Comparison of ENCODE assay signal across 17 cellular contexts in the genomic region with DNA sequence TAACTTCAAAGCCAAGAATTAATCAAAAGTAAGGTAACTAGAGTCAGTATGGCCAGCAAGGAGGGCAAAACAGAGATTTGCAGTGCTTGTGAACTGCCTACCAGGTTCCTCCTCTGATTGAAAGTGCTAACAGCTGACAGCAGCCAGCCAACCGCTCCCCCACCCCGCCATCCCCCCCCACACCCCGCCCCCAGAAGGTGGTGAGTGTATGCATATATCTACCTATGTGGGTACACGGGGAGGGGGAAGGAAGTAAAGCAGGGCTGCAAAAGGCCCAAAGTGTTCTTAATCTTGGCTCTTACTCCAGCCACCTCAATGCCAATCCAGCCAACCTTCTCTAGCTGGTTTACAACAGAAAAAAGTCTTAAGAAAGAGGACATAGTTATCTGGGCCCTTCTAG. TPM values are rescaled to one million over a fixed set of nuclear protein-coding genes. Genes with fewer than 3 reads are reported as not detected.
DNase-seq lines count a peak whose midpoint lies in the region; ATAC-seq and TF ChIP-seq lines count a peak whose summit lies in the region.
"Had no signal": no experiment of that assay in that cellular context is flagged by ENCODE, and none has a peak within 500 bp of the region (broad histone marks: within the 10 kb centered on the region; RNA-seq: fewer than 3 reads in every experiment).

No MANE protein-coding gene starts in this region.

- no peak overlapping the region for H3K27ac Mint-ChIP-seq in stimulated activated naive CD8-positive, alpha-beta T cell treated with anti-CD3 and anti-CD28 coated beads, Interleukin-15, amount 100 ng/mL, for 72 hours
- peak overlapping the region; percentile 39 for H3K27ac Mint-ChIP-seq in activated T-helper 2 cell treated with anti-CD3 and anti-CD28 coated beads, Interferon-gamma antibody, Interleukin-2, Interleukin-4, amounts not matched to agents 10 μg/mL and 5 μg/mL and 100 μg/mL, durations not matched to agents 14 hours and 24 hours and 36 hours
- H3K27ac Mint-ChIP-seq in mesothelial cell of epicardium (peak overlapping the region; percentile 30), chondrocyte (ENCODE audit: unreplicated experiment) (no peak overlapping the region)
- H3K27ac Mint-ChIP-seq in activated CD8-positive, alpha-beta memory T cell treated with anti-CD3 and anti-CD28 coated beads, Interleukin-2, amount 10 ng/mL, durations not matched to agents 7 days and 5 days, result no peak overlapping the region

- no peaks in the 10 kb centered on the region for H3K27me3 Mint-ChIP-seq in stimulated activated naive CD8-positive, alpha-beta T cell treated with anti-CD3 and anti-CD28 coated beads, Interleukin-15, amount 100 ng/mL, for 72 hours
- no peaks in the 10 kb centered on the region for H3K27me3 Mint-ChIP-seq in activated T-helper 2 cell treated with anti-CD3 and anti-CD28 coated beads, Interferon-gamma antibody, Interleukin-2, Interleukin-4, amounts not matched to agents 10 μg/mL and 5 μg/mL and 100 μg/mL, durations not matched to agents 14 hours and 24 hours and 36 hours (ENCODE audit: low read depth)
- H3K27me3 Mint-ChIP-seq in mesothelial cell of epicardium (ENCODE audit: low read depth) (no peaks in the 10 kb centered on the region), chondrocyte (ENCODE audit: low read depth) (no peaks in the 10 kb centered on the region)
- no peaks in the 10 kb centered on the region for H3K27me3 Mint-ChIP-seq in activated CD8-positive, alpha-beta memory T cell treated with anti-CD3 and anti-CD28 coated beads, Interleukin-2, amount 10 ng/mL, durations not matched to agents 7 days and 5 days

- intact Hi-C loops in activated T-helper 2 cell treated with anti-CD3 and anti-CD28 coated beads, Interferon-gamma antibody, Interleukin-2, Interleukin-4, amounts not matched to agents 10 μg/mL and 5 μg/mL and 100 μg/mL, durations not matched to agents 14 hours and 24 hours and 36 hours (cut with micrococcal nuclease), result loop anchor here (5.0 kb wide), 1 partner anchor 49 kb away; the partner anchor contains the start of gene RAF1

- TF ChIP-seq CTCF in mesothelial cell of epicardium (IDR thresholded peaks at IDR 0.05; ENCODE audit: unreplicated experiment) (no peak), chondrocyte (IDR thresholded peaks at IDR 0.05) (no peak)

- CTCF ChIA-PET in activated CD8-positive, alpha-beta memory T cell treated with anti-CD3 and anti-CD28 coated beads, Interleukin-2, amount 10 ng/mL, durations not matched to agents 7 days and 5 days (lab: Charles Lee), result no interaction called here

- peak; percentile 57 for ATAC-seq in stimulated activated naive CD8-positive, alpha-beta T cell treated with anti-CD3 and anti-CD28 coated beads, Interleukin-15, Interleukin-2, amounts not matched to agents 100 U/mL and 50 U/mL, for 24 hours
- no peak for ATAC-seq in stimulated activated naive CD8-positive, alpha-beta T cell treated with anti-CD3 and anti-CD28 coated beads, Interleukin-15, amount 100 ng/mL, for 72 hours
- ATAC-seq in GM21576 (IDR thresholded peaks at IDR 0.05; ENCODE audit: unreplicated experiment), result no peak
- no peak for ATAC-seq in activated CD8-positive, alpha-beta memory T cell treated with anti-CD3 and anti-CD28 coated beads, Interleukin-2, amount 10 ng/mL, durations not matched to agents 7 days and 5 days
- ATAC-seq: gastroesophageal sphincter had no signal

- peak; percentile 17 for DNase-seq in stimulated activated naive CD8-positive, alpha-beta T cell treated with anti-CD3 and anti-CD28 coated beads, Interleukin-15, Interleukin-2, amounts not matched to agents 100 U/mL and 50 U/mL, for 24 hours
- DNase-seq in stimulated activated naive CD8-positive, alpha-beta T cell treated with anti-CD3 and anti-CD28 coated beads, Interleukin-15, amount 100 ng/mL, for 72 hours, result no peak
- no peak for DNase-seq in activated T-helper 2 cell treated with anti-CD3 and anti-CD28 coated beads, Interferon-gamma antibody, Interleukin-2, Interleukin-4, amounts not matched to agents 10 μg/mL and 5 μg/mL and 100 μg/mL, durations not matched to agents 14 hours and 24 hours and 36 hours (ENCODE audit: low spot score)
- DNase-seq in mesothelial cell of epicardium (ENCODE audit: low spot score in 2 of 2, unreplicated experiment in 2 of 2) (no peak), NOMO-1 treated with dmso at 0.1 percent for 144 hours (lab: John Stamatoyannopoulos, UW; ENCODE audit: unreplicated experiment) (no peak), chondrocyte (ENCODE audit: low spot score) (no peak)
- DNase-seq in activated CD8-positive, alpha-beta memory T cell treated with anti-CD3 and anti-CD28 coated beads, Interleukin-2, amount 10 ng/mL, durations not matched to agents 7 days and 5 days, result no peak
- DNase-seq: effector memory CD4-positive, alpha-beta T cell; esophagus squamous epithelium; kidney; lower lobe of right lung; NCI-H1417; NCI-H510A treated with DMSO at 0.1 percent for 48 hours; RPMI8226; upper lobe of left lung had no signal

- no peak overlapping the region for H3K4me3 Mint-ChIP-seq in stimulated activated naive CD8-positive, alpha-beta T cell treated with anti-CD3 and anti-CD28 coated beads, Interleukin-15, amount 100 ng/mL, for 72 hours
- no peak overlapping the region for H3K4me3 Mint-ChIP-seq in activated T-helper 2 cell treated with anti-CD3 and anti-CD28 coated beads, Interferon-gamma antibody, Interleukin-2, Interleukin-4, amounts not matched to agents 10 μg/mL and 5 μg/mL and 100 μg/mL, durations not matched to agents 14 hours and 24 hours and 36 hours (ENCODE audit: low read depth)
- H3K4me3 Mint-ChIP-seq in mesothelial cell of epicardium (no peak overlapping the region), chondrocyte (ENCODE audit: unreplicated experiment) (no peak overlapping the region)
- H3K4me3 Mint-ChIP-seq in activated CD8-positive, alpha-beta memory T cell treated with anti-CD3 and anti-CD28 coated beads, Interleukin-2, amount 10 ng/mL, durations not matched to agents 7 days and 5 days, result no peak overlapping the region

- no peaks in the 10 kb centered on the region for H3K9me3 Mint-ChIP-seq in stimulated activated naive CD8-positive, alpha-beta T cell treated with anti-CD3 and anti-CD28 coated beads, Interleukin-15, amount 100 ng/mL, for 72 hours
- no peaks in the 10 kb centered on the region for H3K9me3 Mint-ChIP-seq in activated T-helper 2 cell treated with anti-CD3 and anti-CD28 coated beads, Interferon-gamma antibody, Interleukin-2, Interleukin-4, amounts not matched to agents 10 μg/mL and 5 μg/mL and 100 μg/mL, durations not matched to agents 14 hours and 24 hours and 36 hours
- H3K9me3 Mint-ChIP-seq in mesothelial cell of epicardium (no peaks in the 10 kb centered on the region), chondrocyte (ENCODE audit: low read depth) (no peaks in the 10 kb centered on the region)
- no peaks in the 10 kb centered on the region for H3K9me3 Mint-ChIP-seq in activated CD8-positive, alpha-beta memory T cell treated with anti-CD3 and anti-CD28 coated beads, Interleukin-2, amount 10 ng/mL, durations not matched to agents 7 days and 5 days (ENCODE audit: low read depth)

- H3K36me3 Mint-ChIP-seq in activated T-helper 2 cell treated with anti-CD3 and anti-CD28 coated beads, Interferon-gamma antibody, Interleukin-2, Interleukin-4, amounts not matched to agents 10 μg/mL and 5 μg/mL and 100 μg/mL, durations not matched to agents 14 hours and 24 hours and 36 hours (ENCODE audit: low read depth), result peaks cover 53% of the 10 kb centered on the region
- H3K36me3 Mint-ChIP-seq in mesothelial cell of epicardium (peaks cover 23% of the 10 kb centered on the region), chondrocyte (ENCODE audit: low read depth) (peaks cover 19% of the 10 kb centered on the region)
- peaks cover 35% of the 10 kb centered on the region for H3K36me3 Mint-ChIP-seq in activated CD8-positive, alpha-beta memory T cell treated with anti-CD3 and anti-CD28 coated beads, Interleukin-2, amount 10 ng/mL, durations not matched to agents 7 days and 5 days

- peaks cover 34% of the 10 kb centered on the region for H3K4me1 Mint-ChIP-seq in stimulated activated naive CD8-positive, alpha-beta T cell treated with anti-CD3 and anti-CD28 coated beads, Interleukin-15, amount 100 ng/mL, for 72 hours
- H3K4me1 Mint-ChIP-seq in activated T-helper 2 cell treated with anti-CD3 and anti-CD28 coated beads, Interferon-gamma antibody, Interleukin-2, Interleukin-4, amounts not matched to agents 10 μg/mL and 5 μg/mL and 100 μg/mL, durations not matched to agents 14 hours and 24 hours and 36 hours (ENCODE audit: low read depth), result peaks cover 32% of the 10 kb centered on the region
- no peaks in the 10 kb centered on the region for H3K4me1 Mint-ChIP-seq in mesothelial cell of epicardium
- peaks cover 35% of the 10 kb centered on the region for H3K4me1 Mint-ChIP-seq in activated CD8-positive, alpha-beta memory T cell treated with anti-CD3 and anti-CD28 coated beads, Interleukin-2, amount 10 ng/mL, durations not matched to agents 7 days and 5 days
- peaks cover 6% of the 10 kb centered on the region for H3K4me1 Mint-ChIP-seq in chondrocyte (ENCODE audit: low read depth)

RNA-seq across cellular contexts. Expression of gene RAF1, which starts 50.7 kb away (rescaled TPM):
- 85.1 and 89.7 TPM in 2 replicates for total RNA-seq in activated T-helper 2 cell treated with anti-CD3 and anti-CD28 coated beads, Interferon-gamma antibody, Interleukin-2, Interleukin-4, amounts not matched to agents 10 μg/mL and 5 μg/mL and 100 μg/mL, durations not matched to agents 14 hours and 24 hours and 36 hours
- 108 to 116 TPM (median 111 TPM) in 3 replicates for total RNA-seq in mesothelial cell of epicardium
- 10 to 100 TPM; 92.4 to 96.8 TPM for total RNA-seq in activated CD8-positive, alpha-beta memory T cell treated with anti-CD3 and anti-CD28 coated beads, Interleukin-2, amount 10 ng/mL, durations not matched to agents 7 days and 5 days
- total RNA-seq in chondrocyte, result 80.7 to 97.9 TPM (median 85.0 TPM) in 3 replicates

RNA-seq across cellular contexts. Expression of gene MKRN2, which starts 56.4 kb away (rescaled TPM):
- 21.9 and 24.7 TPM in 2 replicates for total RNA-seq in activated T-helper 2 cell treated with anti-CD3 and anti-CD28 coated beads, Interferon-gamma antibody, Interleukin-2, Interleukin-4, amounts not matched to agents 10 μg/mL and 5 μg/mL and 100 μg/mL, durations not matched to agents 14 hours and 24 hours and 36 hours
- total RNA-seq in mesothelial cell of epicardium, result 34.2 to 36.4 TPM (median 34.7 TPM) in 3 replicates
- total RNA-seq in activated CD8-positive, alpha-beta memory T cell treated with anti-CD3 and anti-CD28 coated beads, Interleukin-2, amount 10 ng/mL, durations not matched to agents 7 days and 5 days, result 10 to 100 TPM; 20.3 to 22.4 TPM
- 32.8 to 36.2 TPM (median 34.5 TPM) in 3 replicates for total RNA-seq in chondrocyte

Comparison
In these comparisons a context has a peak if more than half of its experiments do, and no peak if none do; other contexts are left out.
1. H3K27ac Mint-ChIP-seq: peak in activated T-helper 2 cell treated with anti-CD3 and anti-CD28 coated beads, Interferon-gamma antibody, Interleukin-2, Interleukin-4, amounts not matched to agents 10 μg/mL and 5 μg/mL and 100 μg/mL, durations not matched to agents 14 hours and 24 hours and 36 hours (single experiment) and mesothelial cell of epicardium (single experiment); none in stimulated activated naive CD8-positive, alpha-beta T cell treated with anti-CD3 and anti-CD28 coated beads, Interleukin-15, amount 100 ng/mL, for 72 hours (0 of 2), activated CD8-positive, alpha-beta memory T cell treated with anti-CD3 and anti-CD28 coated beads, Interleukin-2, amount 10 ng/mL, durations not matched to agents 7 days and 5 days (single experiment) and chondrocyte (single experiment).